Comparison of ENCODE assay signal across 1 cellular context in the genomic region with DNA sequence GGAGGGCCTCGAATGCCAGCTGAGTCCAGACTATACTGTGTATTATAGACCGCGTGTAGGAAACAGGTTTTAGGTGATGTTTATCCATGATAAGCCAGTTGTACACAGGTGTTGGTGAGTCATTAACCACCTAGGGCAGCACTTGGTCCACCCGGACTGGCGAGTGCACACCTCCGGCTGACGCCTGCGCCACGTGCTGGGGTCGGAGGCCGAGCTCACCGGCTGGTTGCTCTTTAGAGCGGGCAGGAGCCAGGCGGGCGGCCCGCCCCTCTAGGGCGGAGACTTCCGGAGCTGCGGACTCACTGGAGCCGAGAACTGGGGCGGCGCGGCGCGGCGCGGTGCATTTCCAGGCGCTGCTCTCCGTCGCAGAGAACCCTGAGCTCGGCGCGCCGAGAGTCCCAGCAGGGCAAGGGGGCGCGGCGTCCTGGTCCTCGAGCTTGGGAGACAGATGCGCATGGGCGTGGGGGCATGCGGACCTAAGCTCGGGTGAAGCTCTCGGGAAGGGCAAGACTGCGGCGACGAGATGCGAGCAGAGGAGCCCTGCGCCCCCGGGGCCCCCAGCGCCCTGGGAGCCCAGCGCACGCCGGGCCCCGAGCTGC.
TF ChIP-seq lines count a peak whose summit lies in the region.

A gene with protein sequence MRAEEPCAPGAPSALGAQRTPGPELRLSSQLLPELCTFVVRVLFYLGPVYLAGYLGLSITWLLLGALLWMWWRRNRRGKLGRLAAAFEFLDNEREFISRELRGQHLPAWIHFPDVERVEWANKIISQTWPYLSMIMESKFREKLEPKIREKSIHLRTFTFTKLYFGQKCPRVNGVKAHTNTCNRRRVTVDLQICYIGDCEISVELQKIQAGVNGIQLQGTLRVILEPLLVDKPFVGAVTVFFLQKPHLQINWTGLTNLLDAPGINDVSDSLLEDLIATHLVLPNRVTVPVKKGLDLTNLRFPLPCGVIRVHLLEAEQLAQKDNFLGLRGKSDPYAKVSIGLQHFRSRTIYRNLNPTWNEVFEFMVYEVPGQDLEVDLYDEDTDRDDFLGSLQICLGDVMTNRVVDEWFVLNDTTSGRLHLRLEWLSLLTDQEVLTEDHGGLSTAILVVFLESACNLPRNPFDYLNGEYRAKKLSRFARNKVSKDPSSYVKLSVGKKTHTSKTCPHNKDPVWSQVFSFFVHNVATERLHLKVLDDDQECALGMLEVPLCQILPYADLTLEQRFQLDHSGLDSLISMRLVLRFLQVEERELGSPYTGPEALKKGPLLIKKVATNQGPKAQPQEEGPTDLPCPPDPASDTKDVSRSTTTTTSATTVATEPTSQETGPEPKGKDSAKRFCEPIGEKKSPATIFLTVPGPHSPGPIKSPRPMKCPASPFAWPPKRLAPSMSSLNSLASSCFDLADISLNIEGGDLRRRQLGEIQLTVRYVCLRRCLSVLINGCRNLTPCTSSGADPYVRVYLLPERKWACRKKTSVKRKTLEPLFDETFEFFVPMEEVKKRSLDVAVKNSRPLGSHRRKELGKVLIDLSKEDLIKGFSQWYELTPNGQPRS (plus strand): TSS at position 341 of the 599 bp plus-strand sequence. CDS start 183 bp downstream, at position 524.

TF ChIP-seq in liver, 16 proteins besides CTCF, POLR2A, EP300 and RAD21 (continued from another document):
- TF ChIP-seq, protein P1, sequence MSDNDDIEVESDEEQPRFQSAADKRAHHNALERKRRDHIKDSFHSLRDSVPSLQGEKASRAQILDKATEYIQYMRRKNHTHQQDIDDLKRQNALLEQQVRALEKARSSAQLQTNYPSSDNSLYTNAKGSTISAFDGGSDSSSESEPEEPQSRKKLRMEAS (IDR thresholded peaks at IDR 0.05), result peak; percentile 77
- TF ChIP-seq, protein P2, sequence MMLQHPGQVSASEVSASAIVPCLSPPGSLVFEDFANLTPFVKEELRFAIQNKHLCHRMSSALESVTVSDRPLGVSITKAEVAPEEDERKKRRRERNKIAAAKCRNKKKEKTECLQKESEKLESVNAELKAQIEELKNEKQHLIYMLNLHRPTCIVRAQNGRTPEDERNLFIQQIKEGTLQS (IDR thresholded peaks at IDR 0.05), result no peak
- no peak for TF ChIP-seq HNF4G (IDR thresholded peaks at IDR 0.05)
TF ChIP-seq in liver: peak in this region for 7.
